In genomic region chr9:125121156-125121555, GRCh38 we compare ENCODE assay signal across 16 cellular contexts. TPM values are rescaled to one million over a fixed set of nuclear protein-coding genes. Genes with fewer than 3 reads are reported as not detected.
A peak's percentile ranks its signal among the peaks of the same experiment; 100 is the strongest.
DNase-seq lines count a peak whose midpoint lies in the region; ATAC-seq, FAIRE-seq and TF ChIP-seq lines count a peak whose summit lies in the region.
"Had no signal": no experiment of that assay in that cellular context is flagged by ENCODE, and none has a peak within 500 bp of the region (broad histone marks: within the 10 kb centered on the region; RNA-seq: fewer than 3 reads in every experiment).

No MANE protein-coding gene starts in this region.

- CTCF ChIA-PET in activated CD4-positive, alpha-beta memory T cell treated with anti-CD3 and anti-CD28 coated beads for 36 hours (lab: Charles Lee): no interaction called here
- CTCF ChIA-PET in activated CD4-positive, alpha-beta memory T cell treated with anti-CD3 and anti-CD28 coated beads, Interleukin-2, amount 10 ng/mL, durations not matched to agents 7 days and 5 days (lab: Charles Lee): no interaction called here

- H3K4me3 Mint-ChIP-seq in activated CD4-positive, alpha-beta memory T cell treated with anti-CD3 and anti-CD28 coated beads for 36 hours: no peak overlapping the region
- H3K4me3 Mint-ChIP-seq in activated CD4-positive, alpha-beta memory T cell treated with anti-CD3 and anti-CD28 coated beads, Interleukin-2, amount 10 ng/mL, durations not matched to agents 7 days and 5 days: no peak overlapping the region
- H3K4me3 Mint-ChIP-seq in astrocyte (ENCODE audit: unreplicated experiment) (no peak overlapping the region), nephron (no peak overlapping the region)
- H3K4me3 Mint-ChIP-seq: activated B cell treated with CpG ODN at 0.5 μM for 24 hours, brain had no signal

- FAIRE-seq in astrocyte (lab: Jason Lieb, UNC): no peak
- FAIRE-seq: H1, islet of Langerhans had no signal

- no peak overlapping the region for H3K27ac ChIP-seq in astrocyte (ENCODE audit: low read depth, low read length)
- no peak overlapping the region for H3K27ac ChIP-seq in Peyer's patch
- H3K27ac ChIP-seq: suprapubic skin had no signal

- H3K36me3 Mint-ChIP-seq in activated CD4-positive, alpha-beta memory T cell treated with anti-CD3 and anti-CD28 coated beads for 36 hours: peaks cover 6% of the 10 kb centered on the region
- peaks cover 4% of the 10 kb centered on the region for H3K36me3 Mint-ChIP-seq in activated CD4-positive, alpha-beta memory T cell treated with anti-CD3 and anti-CD28 coated beads, Interleukin-2, amount 10 ng/mL, durations not matched to agents 7 days and 5 days (ENCODE audit: low read depth)
- H3K36me3 Mint-ChIP-seq in astrocyte (ENCODE audit: low read depth, unreplicated experiment) (peaks cover 2% of the 10 kb centered on the region), nephron (ENCODE audit: low read depth) (peaks cover 9% of the 10 kb centered on the region)

- no peak overlapping the region for H3K4me3 ChIP-seq in astrocyte (ENCODE audit: insufficient read depth, low read depth, low read length)
- no peak overlapping the region for H3K4me3 ChIP-seq in Peyer's patch
- H3K4me3 ChIP-seq: suprapubic skin had no signal

- peaks cover 22% of the 10 kb centered on the region for H3K4me1 Mint-ChIP-seq in activated CD4-positive, alpha-beta memory T cell treated with anti-CD3 and anti-CD28 coated beads for 36 hours (ENCODE audit: low read depth)
- H3K4me1 Mint-ChIP-seq in activated CD4-positive, alpha-beta memory T cell treated with anti-CD3 and anti-CD28 coated beads, Interleukin-2, amount 10 ng/mL, durations not matched to agents 7 days and 5 days: peaks cover 31% of the 10 kb centered on the region
- H3K4me1 Mint-ChIP-seq in astrocyte (ENCODE audit: low read depth, unreplicated experiment): peaks cover 13% of the 10 kb centered on the region
- peaks cover 25% of the 10 kb centered on the region for H3K4me1 Mint-ChIP-seq in nephron

- ATAC-seq in GM18505 (IDR thresholded peaks at IDR 0.05; ENCODE audit: unreplicated experiment): no peak

- H3K9ac ChIP-seq in astrocyte (ENCODE audit: low read length): no peak overlapping the region

- POLR2A ChIA-PET in activated CD4-positive, alpha-beta memory T cell treated with anti-CD3 and anti-CD28 coated beads for 36 hours (lab: Charles Lee): no interaction called here
- POLR2A ChIA-PET in activated CD4-positive, alpha-beta memory T cell treated with anti-CD3 and anti-CD28 coated beads, Interleukin-2, amount 10 ng/mL, durations not matched to agents 7 days and 5 days (lab: Charles Lee): interaction anchor here (1.2 kb wide), 1 partner anchor 21 kb away, joined by 4 read pairs; no protein-coding TSS in a partner anchor

- no peaks in the 10 kb centered on the region for H3K27me3 ChIP-seq in astrocyte (ENCODE audit: insufficient read depth, low read length)
- H3K27me3 ChIP-seq in Peyer's patch: no peaks in the 10 kb centered on the region
- H3K27me3 ChIP-seq: suprapubic skin had no signal

- no peaks in the 10 kb centered on the region for H3K79me2 ChIP-seq in astrocyte (ENCODE audit: insufficient read depth, low read length)

- H3K4me1 ChIP-seq in astrocyte (ENCODE audit: insufficient read depth, low read length): peaks cover 11% of the 10 kb centered on the region
- H3K4me1 ChIP-seq in Peyer's patch: peaks cover 0 to under 1% (median 0%) of the 10 kb centered on the region in 4 donors

- H3K36me3 ChIP-seq in astrocyte (ENCODE audit: insufficient read depth, low read length) (no peaks in the 10 kb centered on the region), Peyer's patch (no peaks in the 10 kb centered on the region)
- H3K36me3 ChIP-seq: suprapubic skin had no signal

- TF ChIP-seq CTCF in astrocyte (IDR thresholded peaks at IDR 0.05; ENCODE audit: insufficient read depth, low read depth, low read length) (no peak), nephron (IDR thresholded peaks at IDR 0.05; ENCODE audit: unreplicated experiment in 3 of 3) (no peak), Peyer's patch (IDR thresholded peaks at IDR 0.05) (no peak)

- intact Hi-C loops in activated CD4-positive, alpha-beta memory T cell treated with anti-CD3 and anti-CD28 coated beads for 36 hours (cut with micrococcal nuclease): loop anchor here (1.0 kb wide), 1 partner anchor 13 kb away; no protein-coding TSS in a partner anchor

- no peak overlapping the region for H3K4me2 ChIP-seq in astrocyte (ENCODE audit: low read length)

- no peak for DNase-seq in activated CD4-positive, alpha-beta memory T cell treated with anti-CD3 and anti-CD28 coated beads for 36 hours
- DNase-seq in activated CD4-positive, alpha-beta memory T cell treated with anti-CD3 and anti-CD28 coated beads, Interleukin-2, amount 10 ng/mL, durations not matched to agents 7 days and 5 days: no peak
- peak; percentile 7 for DNase-seq in NCI-H146 treated with DMSO at 0.1 percent for 48 hours (lab: John Stamatoyannopoulos, UW; ENCODE audit: unreplicated experiment)
- DNase-seq in astrocyte (ENCODE audit: low read depth): peak; percentile 31
- no peak for DNase-seq in Peyer's patch
- no peak for DNase-seq in hippocampal formation (lab: John Stamatoyannopoulos, UW)
- DNase-seq: activated B cell treated with CpG ODN at 0.5 μM for 24 hours, Calu3, KG1, NCI-H1694 treated with DMSO at 0.1 percent for 48 hours had no signal

- no peaks in the 10 kb centered on the region for H3K27me3 Mint-ChIP-seq in activated CD4-positive, alpha-beta memory T cell treated with anti-CD3 and anti-CD28 coated beads for 36 hours
- no peaks in the 10 kb centered on the region for H3K27me3 Mint-ChIP-seq in activated CD4-positive, alpha-beta memory T cell treated with anti-CD3 and anti-CD28 coated beads, Interleukin-2, amount 10 ng/mL, durations not matched to agents 7 days and 5 days
- H3K27me3 Mint-ChIP-seq in astrocyte (ENCODE audit: low read depth, unreplicated experiment): no peaks in the 10 kb centered on the region
- peaks cover 3% of the 10 kb centered on the region for H3K27me3 Mint-ChIP-seq in nephron (ENCODE audit: low read depth)
- H3K27me3 Mint-ChIP-seq: activated B cell treated with CpG ODN at 0.5 μM for 24 hours, brain had no signal

- no peak for TF ChIP-seq POLR2A in Peyer's patch (IDR thresholded peaks at IDR 0.05)
- no peak for TF ChIP-seq POLR2A in GM18505 (IDR thresholded peaks at IDR 0.05; ENCODE audit: borderline replicate concordance, extremely low read depth, insufficient read depth, insufficient read length)

- H2AFZ ChIP-seq in astrocyte (ENCODE audit: low read depth, low read length): no peak overlapping the region

- H4K20me1 ChIP-seq in astrocyte (ENCODE audit: insufficient read depth, low read length): peaks cover 8% of the 10 kb centered on the region

- H3K27ac Mint-ChIP-seq in activated CD4-positive, alpha-beta memory T cell treated with anti-CD3 and anti-CD28 coated beads for 36 hours: peak overlapping the region; percentile 51
- no peak overlapping the region for H3K27ac Mint-ChIP-seq in activated CD4-positive, alpha-beta memory T cell treated with anti-CD3 and anti-CD28 coated beads, Interleukin-2, amount 10 ng/mL, durations not matched to agents 7 days and 5 days
- H3K27ac Mint-ChIP-seq in astrocyte (ENCODE audit: unreplicated experiment): no peak overlapping the region
- peak overlapping the region in 2 of 3 experiments; percentile 26 to 37 for H3K27ac Mint-ChIP-seq in nephron
- H3K27ac Mint-ChIP-seq: activated B cell treated with CpG ODN at 0.5 μM for 24 hours had no signal

- no peaks in the 10 kb centered on the region for H3K9me3 ChIP-seq in astrocyte (ENCODE audit: insufficient read depth, low read depth, low read length)
- no peaks in the 10 kb centered on the region for H3K9me3 ChIP-seq in Peyer's patch
- H3K9me3 ChIP-seq: suprapubic skin had no signal

- H3K9me3 Mint-ChIP-seq in activated CD4-positive, alpha-beta memory T cell treated with anti-CD3 and anti-CD28 coated beads for 36 hours: no peaks in the 10 kb centered on the region
- H3K9me3 Mint-ChIP-seq in activated CD4-positive, alpha-beta memory T cell treated with anti-CD3 and anti-CD28 coated beads, Interleukin-2, amount 10 ng/mL, durations not matched to agents 7 days and 5 days: no peaks in the 10 kb centered on the region
- H3K9me3 Mint-ChIP-seq in astrocyte (ENCODE audit: unreplicated experiment): no peaks in the 10 kb centered on the region
- H3K9me3 Mint-ChIP-seq in nephron: no peaks in the 10 kb centered on the region
- H3K9me3 Mint-ChIP-seq: activated B cell treated with CpG ODN at 0.5 μM for 24 hours, brain had no signal

RNA-seq across cellular contexts. Expression of gene SCAI, which starts 22.2 kb away (rescaled TPM):
- 10 to 100 TPM in 1 of 2 experiments, 1 to 10 TPM in 1; 9.0 to 10.8 TPM for total RNA-seq in activated CD4-positive, alpha-beta memory T cell treated with anti-CD3 and anti-CD28 coated beads for 36 hours
- 1 to 10 TPM; 7.9 to 8.5 TPM for total RNA-seq in activated CD4-positive, alpha-beta memory T cell treated with anti-CD3 and anti-CD28 coated beads, Interleukin-2, amount 10 ng/mL, durations not matched to agents 7 days and 5 days
- total RNA-seq in astrocyte (4.9 and 6.8 TPM in 2 replicates), Peyer's patch (10 to 100 TPM in 2 of 4 donors, 1 to 10 TPM in 2; 8.7 to 32.2 (median 11.7) TPM)

Comparison
In these comparisons a context has a peak if more than half of its experiments do, and no peak if none do; other contexts are left out.
1. H3K27ac Mint-ChIP-seq: peak in activated CD4-positive, alpha-beta memory T cell treated with anti-CD3 and anti-CD28 coated beads for 36 hours (single experiment) and nephron (2 of 3); none in activated CD4-positive, alpha-beta memory T cell treated with anti-CD3 and anti-CD28 coated beads, Interleukin-2, amount 10 ng/mL, durations not matched to agents 7 days and 5 days (single experiment) and astrocyte (single experiment).
2. DNase-seq: peak in NCI-H146 treated with DMSO at 0.1 percent for 48 hours (single experiment) and astrocyte (single experiment); none in activated CD4-positive, alpha-beta memory T cell treated with anti-CD3 and anti-CD28 coated beads for 36 hours (single experiment), activated CD4-positive, alpha-beta memory T cell treated with anti-CD3 and anti-CD28 coated beads, Interleukin-2, amount 10 ng/mL, durations not matched to agents 7 days and 5 days (single experiment), Peyer's patch (0 of 3) and hippocampal formation (0 of 2).